16 cellular contexts compared by ENCODE assay signal in the genomic region with DNA sequence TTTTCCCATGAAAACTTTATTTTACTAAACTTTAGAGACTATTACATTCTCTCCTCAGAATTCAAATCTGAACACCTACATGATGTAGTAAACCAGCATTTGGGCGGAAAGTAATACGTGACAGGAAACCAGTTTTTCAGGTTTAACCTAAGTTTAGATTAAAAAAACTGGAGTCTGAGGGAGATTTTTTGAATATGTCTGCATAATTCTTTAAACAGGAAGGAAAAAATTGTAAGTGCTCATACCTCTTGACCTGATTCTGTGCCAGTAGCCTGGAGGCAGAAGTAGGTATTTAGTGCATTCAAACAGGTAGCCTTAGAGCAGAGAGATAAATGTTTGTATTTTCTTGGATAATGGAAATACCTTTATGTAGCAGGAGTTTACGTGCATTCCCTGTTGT.
DNase-seq lines count a peak whose midpoint lies in the region; FAIRE-seq and TF ChIP-seq lines count a peak whose summit lies in the region.
"Had no signal": no experiment of that assay in that cellular context is flagged by ENCODE, and none has a peak within 500 bp of the region (broad histone marks: within the 10 kb centered on the region; RNA-seq: fewer than 3 reads in every experiment).

No MANE protein-coding gene starts in this region.

- H3K27ac ChIP-seq in OCI-LY3 (ENCODE audit: low read length): peak overlapping the region; percentile 56
- H3K27ac ChIP-seq in epithelial cell of prostate: peak overlapping the region; percentile 30
- no peak overlapping the region for H3K27ac ChIP-seq in parathyroid adenoma

- H3K4me2 ChIP-seq in OCI-LY3 (ENCODE audit: low read length): peak overlapping the region; percentile 33
- peak overlapping the region; percentile 10 for H3K4me2 ChIP-seq in parathyroid adenoma (ENCODE audit: low read length)

- H3K36me3 ChIP-seq in OCI-LY3 (replicated peaks; ENCODE audit: low read depth, low read length): no peaks in the 10 kb centered on the region
- H3K36me3 ChIP-seq in parathyroid adenoma (ENCODE audit: control insufficient read depth, insufficient read depth, low read length): no peaks in the 10 kb centered on the region

- peaks cover 32% of the 10 kb centered on the region for H3K4me1 ChIP-seq in OCI-LY3 (ENCODE audit: low read length)
- H3K4me1 ChIP-seq in parathyroid adenoma: no peaks in the 10 kb centered on the region

- H3K9me3 ChIP-seq in OCI-LY3 (ENCODE audit: insufficient read depth, low read length) (no peaks in the 10 kb centered on the region), parathyroid adenoma (ENCODE audit: control insufficient read depth, low read length) (no peaks in the 10 kb centered on the region)

- H3K4me3 ChIP-seq in OCI-LY3 (ENCODE audit: low read length) (peak overlapping the region; percentile 14), parathyroid adenoma (ENCODE audit: low read depth, low read length) (no peak overlapping the region)

- H4K20me1 ChIP-seq in OCI-LY3 (ENCODE audit: insufficient read depth, low read length): no peaks in the 10 kb centered on the region

- FAIRE-seq in D721Med (lab: Jason Lieb, UNC): no peak
- FAIRE-seq: urothelium cell line had no signal

- H3K9ac ChIP-seq in OCI-LY3 (ENCODE audit: low read length) (peak overlapping the region; percentile 4), parathyroid adenoma (no peak overlapping the region)

- H3K27me3 ChIP-seq in OCI-LY3 (ENCODE audit: low read depth, low read length) (no peaks in the 10 kb centered on the region; the same call in 1 of the 2 replicates), parathyroid adenoma (ENCODE audit: control insufficient read depth, insufficient read depth, low read length) (no peaks in the 10 kb centered on the region)

- no peaks in the 10 kb centered on the region for H3K79me2 ChIP-seq in OCI-LY3 (ENCODE audit: low read length)
- H3K79me2 ChIP-seq in parathyroid adenoma: no peaks in the 10 kb centered on the region

- H2AFZ ChIP-seq in OCI-LY3 (ENCODE audit: low read depth, low read length) (no peak overlapping the region), parathyroid adenoma (no peak overlapping the region)

- DNase-seq in DMS53 (lab: John Stamatoyannopoulos, UW) (peak; percentile 95), epithelial cell of prostate (ENCODE audit: low read depth, low spot score) (peak; percentile 52), D721Med (ENCODE audit: insufficient read length, low spot score) (no peak), 8988T (no peak)
- DNase-seq in activated T-cell treated with anti-CD3 and anti-CD28 coated beads, Interleukin-2, amount 50 U/mL, for 48 hours: no peak
- DNase-seq in effector CD8-positive, alpha-beta T cell (lab: John Stamatoyannopoulos, UW): no peak
- DNase-seq: activated CD4-positive, alpha-beta T cell treated with anti-CD3 and anti-CD28 coated beads, Interleukin-2, amount 10 ng/mL, durations not matched to agents 24 days and 14 days; activated T-cell treated with anti-CD3 and anti-CD28 coated beads for 4 hours; cortex of kidney; NCI-H2081 treated with DMSO at 0.1 percent for 48 hours; NCI-H82; retina; stimulated activated naive CD8-positive, alpha-beta T cell treated with anti-CD3 and anti-CD28 coated beads, Interleukin-15, Interleukin-2, amounts not matched to agents 100 U/mL and 50 U/mL, for 24 hours had no signal

- no peak for TF ChIP-seq CTCF in OCI-LY3 (IDR thresholded peaks at IDR 0.05; ENCODE audit: low read depth, low read length)
- no peak for TF ChIP-seq CTCF in parathyroid adenoma (IDR thresholded peaks at IDR 0.05)
- no peak for TF ChIP-seq CTCF in D721Med (IDR thresholded peaks at IDR 0.05; ENCODE audit: insufficient read depth, missing control alignments)

Comparison
In these comparisons a context has a peak if more than half of its experiments do, and no peak if none do; other contexts are left out.
1. DNase-seq: peak in DMS53 (single experiment) and epithelial cell of prostate (single experiment); none in D721Med (single experiment), activated T-cell treated with anti-CD3 and anti-CD28 coated beads, Interleukin-2, amount 50 U/mL, for 48 hours (0 of 2), effector CD8-positive, alpha-beta T cell (single experiment) and 8988T (single experiment).